Comparison of ENCODE assay signal across 9 cellular contexts in genomic region chr16:75264531-75264998, GRCh38. TPM values are rescaled to one million over a fixed set of nuclear protein-coding genes. Genes with fewer than 3 reads are reported as not detected.
DNase-seq lines count a peak whose midpoint lies in the region; ATAC-seq and TF ChIP-seq lines count a peak whose summit lies in the region.
"Had no signal": no experiment of that assay in that cellular context is flagged by ENCODE, and none has a peak within 500 bp of the region (broad histone marks: within the 10 kb centered on the region; RNA-seq: fewer than 3 reads in every experiment).

No MANE protein-coding gene starts in this region.

- no peak overlapping the region for H2BK12ac ChIP-seq in neuronal stem cell (ENCODE audit: low read length)

- ATAC-seq in GM18519 (IDR thresholded peaks at IDR 0.05; ENCODE audit: low FRiP score, unreplicated experiment) (no peak), GM21390 (IDR thresholded peaks at IDR 0.05; ENCODE audit: unreplicated experiment) (no peak)

- POLR2A ChIA-PET in RWPE1 (lab: Yijun Ruan, JAX; ENCODE audit: low non-redundant PET): no interaction called here

- no peak overlapping the region for H4K8ac ChIP-seq in neuronal stem cell (ENCODE audit: low read depth, low read length)

- no peak overlapping the region for H3K18ac ChIP-seq in neuronal stem cell (ENCODE audit: low read length)

- H3K4me2 ChIP-seq in fibroblast of lung (ENCODE audit: extremely low read depth, insufficient read depth, low read length) (peak overlapping the region; percentile 67), neuronal stem cell (ENCODE audit: insufficient read depth, low read length, poor library complexity, severe bottlenecking) (peak overlapping the region; percentile 67)

- no peak overlapping the region for H2BK15ac ChIP-seq in neuronal stem cell (ENCODE audit: low read length)

- H3K4ac ChIP-seq in neuronal stem cell (ENCODE audit: low read length): no peak overlapping the region

- TF ChIP-seq CTCF in RWPE1 (conservative IDR thresholded peaks at IDR 0.05; ENCODE audit: low read depth) (no peak), fibroblast of lung (conservative IDR thresholded peaks at IDR 0.05 in 1 of 2, IDR thresholded peaks at IDR 0.05 in 1 of 2; ENCODE audit: low read depth in 1 of 2, low read length in 2 of 2) (no peak)

- peaks cover 60% of the 10 kb centered on the region for H3K79me2 ChIP-seq in fibroblast of lung (ENCODE audit: control insufficient read depth, insufficient read depth, low read length)

- no peak overlapping the region for H2BK5ac ChIP-seq in neuronal stem cell (ENCODE audit: low read length)

- no peaks in the 10 kb centered on the region for H3K27me3 ChIP-seq in fibroblast of lung (ENCODE audit: control insufficient read depth, insufficient read depth, low read length)
- H3K27me3 ChIP-seq in neuronal stem cell (ENCODE audit: control insufficient read depth in 3 of 3, insufficient read depth in 3 of 3, low read depth in 1 of 3, low read length in 3 of 3): no peaks in the 10 kb centered on the region

- H3K14ac ChIP-seq in neuronal stem cell (ENCODE audit: low read length): no peak overlapping the region

- peak overlapping the region; percentile 12 for H2AK5ac ChIP-seq in neuronal stem cell (ENCODE audit: low read depth, low read length)

- peak overlapping the region; percentile 80 for H3K23ac ChIP-seq in neuronal stem cell (ENCODE audit: low read depth, low read length, poor library complexity)

- H3K36me3 ChIP-seq in fibroblast of lung (ENCODE audit: control insufficient read depth, insufficient read depth, low read length) (peaks cover 15% of the 10 kb centered on the region), neuronal stem cell (replicated peaks in 1 of 2; ENCODE audit: control insufficient read depth in 2 of 2, insufficient read depth in 2 of 2, low read length in 2 of 2) (peaks cover 2 to 38% of the 10 kb centered on the region in 2 donors)

- H3K9me3 ChIP-seq in fibroblast of lung (ENCODE audit: control insufficient read depth, insufficient read depth, low read depth, low read length): no peaks in the 10 kb centered on the region
- H3K9me3 ChIP-seq in neuronal stem cell (replicated peaks in 1 of 2; ENCODE audit: control insufficient read depth in 2 of 2, insufficient read depth in 1 of 2, low read depth in 1 of 2, low read length in 2 of 2): no peaks in the 10 kb centered on the region

- H3K4me3 ChIP-seq in fibroblast of lung (replicated peaks in 1 of 4; ENCODE audit: control extremely low read depth in 1 of 4, insufficient read depth in 1 of 4, low read depth in 3 of 4, low read length in 4 of 4) (peak overlapping the region; percentile 75 to 99 (median 93)), neuronal stem cell (ENCODE audit: low read length in 2 of 2) (peak overlapping the region; percentile 93 to 97)

- H2BK120ac ChIP-seq in neuronal stem cell (ENCODE audit: low read depth, low read length): no peak overlapping the region

- peak overlapping the region; percentile 91 for H3K27ac ChIP-seq in RWPE1
- H3K27ac ChIP-seq in fibroblast of lung (ENCODE audit: insufficient read depth, low read length): peak overlapping the region; percentile 93
- no peak overlapping the region for H3K27ac ChIP-seq in neuronal stem cell (replicated peaks; ENCODE audit: low read length)

- H3K79me1 ChIP-seq in neuronal stem cell (ENCODE audit: low read depth, low read length): peaks cover 35% of the 10 kb centered on the region

- H4K20me1 ChIP-seq in fibroblast of lung (ENCODE audit: control insufficient read depth, extremely low read depth, insufficient read depth, low read length): peaks cover 3% of the 10 kb centered on the region

- H2AFZ ChIP-seq in fibroblast of lung (ENCODE audit: low read length): no peak overlapping the region
- no peak overlapping the region for H2AFZ ChIP-seq in neuronal stem cell (ENCODE audit: low read length)

- H4K91ac ChIP-seq in neuronal stem cell (ENCODE audit: low read depth, low read length, poor library complexity): no peak overlapping the region

- CTCF ChIA-PET in RWPE1 (lab: Yijun Ruan, JAX): interaction anchor here (0.5 kb wide), 1 partner anchor 51 kb away, joined by 3 read pairs; no protein-coding TSS in a partner anchor

- H3K4me1 ChIP-seq in fibroblast of lung (ENCODE audit: control insufficient read depth, extremely low read depth, insufficient read depth, low read length) (peaks cover 38% of the 10 kb centered on the region), neuronal stem cell (ENCODE audit: control insufficient read depth in 2 of 2, insufficient read depth in 1 of 2, low read depth in 1 of 2, low read length in 2 of 2) (peaks cover 21 to 40% of the 10 kb centered on the region in 2 donors)

- peak; percentile 41 for DNase-seq in EL
- no peak for DNase-seq in RWPE1 (ENCODE audit: low spot score)
- peak in 1 of 2 donors; percentile 52 for DNase-seq in fibroblast of lung (ENCODE audit: low read depth in 2 of 2)
- DNase-seq in neuronal stem cell (ENCODE audit: low spot score): no peak
- DNase-seq in SW 1271 (lab: John Stamatoyannopoulos, UW): no peak
- no peak for DNase-seq in activated CD4-positive, CD25-positive, alpha-beta regulatory T cell (lab: John Stamatoyannopoulos, UW)

- H3K9ac ChIP-seq in fibroblast of lung (ENCODE audit: insufficient read depth, low read length) (peak overlapping the region; percentile 96), neuronal stem cell (ENCODE audit: low read depth, low read length, poor library complexity) (peak overlapping the region; percentile 92)

- no CpG with 5 or more reads among the region's 13 CpGs for WGBS in neuronal stem cell (ENCODE audit: extremely low coverage in 2 of 2, insufficient read length in 2 of 2, insufficient replicate concordance in 1 of 2), 2 donors

RNA-seq across cellular contexts. Expression of gene BCAR1, which starts 13.1 kb away (rescaled TPM):
- 26.5 and 36.8 TPM in 2 replicates for total RNA-seq in fibroblast of lung
- polyA plus RNA-seq in fibroblast of lung: 32.8 and 66.5 TPM in 2 replicates
- 68.9 and 146 TPM in 2 replicates for polyA plus RNA-seq in fibroblast of lung (2012)
- polyA minus RNA-seq in fibroblast of lung (ENCODE audit: low replicate concordance): 37.6 and 115 TPM in 2 replicates
- polyA plus RNA-seq in neuronal stem cell (2013, experiment 1 of 2): 43.7 TPM
- 43.2 TPM for polyA plus RNA-seq in neuronal stem cell (2013, experiment 2 of 2)

RNA-seq across cellular contexts. Expression of gene CTRB1, which starts 45.8 kb away (rescaled TPM):
- not detected in 2 replicates for total RNA-seq in fibroblast of lung
- polyA plus RNA-seq in fibroblast of lung: not detected in 2 replicates
- polyA plus RNA-seq in fibroblast of lung (2012): 0.40 TPM in 1 of 2 replicates, not detected in the other
- polyA minus RNA-seq in fibroblast of lung (ENCODE audit: low replicate concordance): not detected in 2 replicates
- 0.06 TPM for polyA plus RNA-seq in neuronal stem cell (2013, experiment 1 of 2)
- polyA plus RNA-seq in neuronal stem cell (2013, experiment 2 of 2): 0.06 TPM
- total RNA-seq: LHCN-M2 had no signal

RNA-seq across cellular contexts. Expression of gene CTRB2, which starts 57.6 kb away (rescaled TPM):
- not detected in 2 replicates for total RNA-seq in fibroblast of lung
- not detected in 2 replicates for polyA plus RNA-seq in fibroblast of lung
- 0.10 TPM in 1 of 2 replicates, not detected in the other for polyA plus RNA-seq in fibroblast of lung (2012)
- polyA minus RNA-seq in fibroblast of lung (ENCODE audit: low replicate concordance): not detected in 2 replicates
- polyA plus RNA-seq in neuronal stem cell (2013, experiment 1 of 2): not detected
- 0.01 TPM for polyA plus RNA-seq in neuronal stem cell (2013, experiment 2 of 2)
- total RNA-seq: LHCN-M2 had no signal
